ENCODE assay signal across 7 cellular contexts in genomic region chr1:2003564-2004131, GRCh38. TPM values are rescaled to one million over a fixed set of nuclear protein-coding genes. Genes with fewer than 3 reads are reported as not detected.
DNase-seq lines count a peak whose midpoint lies in the region; ATAC-seq and TF ChIP-seq lines count a peak whose summit lies in the region.

A gene with protein sequence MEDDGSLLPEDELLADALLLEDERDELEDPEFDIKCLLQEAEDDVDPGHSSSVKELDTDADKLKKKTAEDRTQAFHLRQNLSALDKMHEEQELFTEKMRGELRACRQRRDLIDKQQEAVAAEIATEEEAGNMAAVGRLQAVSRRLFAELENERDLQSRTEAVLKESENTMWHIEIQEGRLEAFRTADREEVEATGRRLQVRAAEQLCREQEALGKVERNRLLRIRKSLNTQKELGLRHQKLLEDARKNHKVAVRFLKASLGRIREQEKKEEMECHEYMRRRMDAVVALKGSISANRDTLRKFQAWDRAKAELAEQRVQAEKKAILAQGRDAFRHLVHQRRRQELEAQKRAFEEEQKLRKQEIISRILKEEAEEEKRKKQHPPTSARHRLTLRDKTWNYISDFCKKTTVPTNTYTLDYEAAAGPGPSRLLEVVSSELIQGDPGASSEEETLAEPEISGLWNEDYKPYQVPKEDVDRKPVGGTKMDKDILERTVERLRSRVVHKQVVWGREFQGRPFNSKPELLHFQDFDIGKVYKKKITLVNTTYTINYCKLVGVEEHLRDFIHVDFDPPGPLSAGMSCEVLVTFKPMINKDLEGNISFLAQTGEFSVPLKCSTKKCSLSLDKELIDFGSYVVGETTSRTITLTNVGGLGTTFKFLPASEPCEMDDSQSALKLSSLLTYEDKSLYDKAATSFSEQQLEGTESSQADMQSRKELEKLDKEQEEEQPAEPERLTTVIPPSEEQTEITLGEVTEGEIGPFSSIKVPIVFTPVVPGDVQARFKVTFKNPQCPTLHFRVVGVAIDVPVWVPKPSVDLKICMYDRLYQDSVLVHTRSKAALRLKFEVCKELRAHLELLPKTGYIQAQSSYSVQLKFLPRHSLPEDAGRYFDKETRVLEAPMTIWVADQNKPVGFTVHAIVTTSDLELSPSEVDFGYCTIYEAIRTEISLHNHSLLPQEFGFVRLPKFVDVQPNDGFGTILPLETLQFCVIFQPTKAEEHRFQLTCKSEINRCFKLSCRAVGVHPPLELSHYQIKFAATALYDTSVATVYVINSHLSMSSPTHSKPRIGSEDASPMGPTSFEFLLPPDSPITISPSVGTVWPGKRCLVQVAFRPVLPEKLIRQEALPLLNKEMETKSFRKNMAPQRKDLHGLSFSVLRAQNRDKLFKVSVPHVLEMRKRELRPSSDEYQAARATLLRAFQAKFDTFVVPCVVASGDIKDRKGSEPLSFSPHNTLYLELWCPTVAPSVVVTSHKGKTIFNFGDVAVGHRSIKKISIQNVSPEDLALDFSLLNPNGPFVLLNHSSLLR (N-terminal part only) (minus strand): TSS chr1:2003786. CDS start chr1:1990956, 12,830 bp downstream.

- peak; percentile 69 for DNase-seq in GM03348 (ENCODE audit: low spot score)
- peak; percentile 87 for DNase-seq in NCI-H2227 (lab: John Stamatoyannopoulos, UW; ENCODE audit: unreplicated experiment)
- peak; percentile 55 for DNase-seq in fibroblast of pulmonary artery (ENCODE audit: low read depth)
- peak; percentile 45 for DNase-seq in occipital lobe (lab: John Stamatoyannopoulos, UW)
- no peak for DNase-seq in GF-D8 (lab: John Stamatoyannopoulos, UW)
- no peak for DNase-seq in AML-193 (lab: John Stamatoyannopoulos, UW)

- no peak for TF ChIP-seq CTCF in fibroblast of pulmonary artery (IDR thresholded peaks at IDR 0.05; ENCODE audit: low read length, missing control alignments)

- peak within 1 kb of the TSS; percentile 24 for H3K4me3 ChIP-seq in fibroblast of pulmonary artery (replicated peaks; ENCODE audit: low read depth, low read length)

- no peak for ATAC-seq in GM18519 (IDR thresholded peaks at IDR 0.05; ENCODE audit: low FRiP score, unreplicated experiment)

RNA-seq across cellular contexts. Expression of the gene that starts here (rescaled TPM):
- total RNA-seq in occipital lobe = 0.47 TPM

Comparison
In these comparisons a context has a peak if more than half of its experiments do, and no peak if none do; other contexts are left out.
1. Peak in DNase-seq in occipital lobe; RNA of the gene not detected or under 1 TPM.
2. DNase-seq: peak in GM03348 (single experiment), NCI-H2227 (single experiment) and fibroblast of pulmonary artery (single experiment); none in GF-D8 (single experiment) and AML-193 (0 of 2).